34 cellular contexts compared by ENCODE assay signal in genomic region chr1:237070519-237070918, GRCh38. TPM values are rescaled to one million over a fixed set of nuclear protein-coding genes. Genes with fewer than 3 reads are reported as not detected.
"Had no signal": no experiment of that assay in that cellular context is flagged by ENCODE, and none has a peak within 500 bp of the region (broad histone marks: within the 10 kb centered on the region; RNA-seq: fewer than 3 reads in every experiment).

No MANE protein-coding gene starts in this region.

- H3K9me3 ChIP-seq: ascending aorta, Peyer's patch, SJCRH30 had no signal

- H3K27me3 ChIP-seq: ascending aorta, Peyer's patch, SJCRH30 had no signal

- H3K27ac ChIP-seq: ascending aorta, Peyer's patch, RWPE1, SJCRH30, SK-N-MC, WERI-Rb-1 had no signal

- DNase-seq: activated CD4-positive, alpha-beta memory T cell treated with anti-CD3 and anti-CD28 coated beads, Interleukin-2, amount 10 ng/mL, durations not matched to agents 7 days and 5 days; activated CD4-positive, alpha-beta T cell treated with anti-CD3 and anti-CD28 coated beads for 1 hour; activated CD4-positive, alpha-beta T cell treated with anti-CD3 and anti-CD28 coated beads for 48 hours; activated CD4-positive, CD25-positive, alpha-beta regulatory T cell; activated CD8-positive, alpha-beta memory T cell treated with anti-CD3 and anti-CD28 coated beads for 24 hours; activated CD8-positive, alpha-beta memory T cell treated with anti-CD3 and anti-CD28 coated beads, Interleukin-2, amount 10 ng/mL, durations not matched to agents 7 days and 5 days; activated CD8-positive, alpha-beta memory T cell treated with anti-CD3 and anti-CD28 coated beads, Interleukin-2, amount 50 U/mL, for 48 hours; activated effector memory CD4-positive, alpha-beta T cell treated with Interleukin-2 at 50 U/mL for 16 hours; activated naive CD4-positive, alpha-beta T cell treated with anti-CD3 and anti-CD28 coated beads, Interleukin-2, amount 10 ng/mL, durations not matched to agents 7 days and 5 days; activated T-cell treated with anti-CD3 and anti-CD28 coated beads, Interleukin-2, amount 50 U/mL, for 48 hours; amygdala; Karpas-422; KBM-7; NCI-H1092; NCI-H1436 treated with DMSO at 0.1 percent for 48 hours; NCI-H1694 treated with DMSO at 0.1 percent for 48 hours; NCI-H2029 treated with DMSO at 0.1 percent for 48 hours; NCI-H2107; NCI-H2171; NCI-H510A; NCI-H526; NCI-H748 treated with DMSO at 0.1 percent for 48 hours; NK-92 treated with Interleukin-12 subunit alpha and Interleukin-12 subunit beta, amount 100 ng/mL, for 24 hours; PC-3; Peyer's patch; SHP77; SJCRH30; T1000; WERI-Rb-1 had no signal

- H3K36me3 ChIP-seq: ascending aorta, Peyer's patch, SJCRH30, WERI-Rb-1 had no signal

- H3K27ac Mint-ChIP-seq: activated CD4-positive, alpha-beta memory T cell treated with anti-CD3 and anti-CD28 coated beads, Interleukin-2, amount 10 ng/mL, durations not matched to agents 7 days and 5 days; activated CD8-positive, alpha-beta memory T cell treated with anti-CD3 and anti-CD28 coated beads, Interleukin-2, amount 10 ng/mL, durations not matched to agents 7 days and 5 days; activated naive CD4-positive, alpha-beta T cell treated with anti-CD3 and anti-CD28 coated beads, Interleukin-2, amount 10 ng/mL, durations not matched to agents 7 days and 5 days; activated naive CD8-positive, alpha-beta T cell had no signal

- H3K4me3 ChIP-seq: ascending aorta, Peyer's patch, SJCRH30, SK-N-MC had no signal

- ATAC-seq: activated CD8-positive, alpha-beta memory T cell treated with anti-CD3 and anti-CD28 coated beads, Interleukin-2, amount 10 ng/mL, durations not matched to agents 7 days and 5 days; PC-3 had no signal

- H3K27me3 Mint-ChIP-seq: activated naive CD4-positive, alpha-beta T cell treated with anti-CD3 and anti-CD28 coated beads, Interleukin-2, amount 10 ng/mL, durations not matched to agents 7 days and 5 days had no signal

- H3K36me3 Mint-ChIP-seq: activated CD8-positive, alpha-beta memory T cell treated with anti-CD3 and anti-CD28 coated beads, Interleukin-2, amount 10 ng/mL, durations not matched to agents 7 days and 5 days; activated naive CD4-positive, alpha-beta T cell treated with anti-CD3 and anti-CD28 coated beads, Interleukin-2, amount 10 ng/mL, durations not matched to agents 7 days and 5 days; activated naive CD8-positive, alpha-beta T cell had no signal

- H3K4me3 Mint-ChIP-seq: activated CD4-positive, alpha-beta memory T cell treated with anti-CD3 and anti-CD28 coated beads, Interleukin-2, amount 10 ng/mL, durations not matched to agents 7 days and 5 days; activated CD8-positive, alpha-beta memory T cell treated with anti-CD3 and anti-CD28 coated beads, Interleukin-2, amount 10 ng/mL, durations not matched to agents 7 days and 5 days; activated naive CD4-positive, alpha-beta T cell treated with anti-CD3 and anti-CD28 coated beads, Interleukin-2, amount 10 ng/mL, durations not matched to agents 7 days and 5 days; activated naive CD8-positive, alpha-beta T cell had no signal

- H3K4me1 Mint-ChIP-seq: activated CD4-positive, alpha-beta memory T cell treated with anti-CD3 and anti-CD28 coated beads, Interleukin-2, amount 10 ng/mL, durations not matched to agents 7 days and 5 days; activated CD8-positive, alpha-beta memory T cell treated with anti-CD3 and anti-CD28 coated beads, Interleukin-2, amount 10 ng/mL, durations not matched to agents 7 days and 5 days; activated naive CD4-positive, alpha-beta T cell treated with anti-CD3 and anti-CD28 coated beads, Interleukin-2, amount 10 ng/mL, durations not matched to agents 7 days and 5 days had no signal

- H3K4me1 ChIP-seq: ascending aorta, Peyer's patch, SJCRH30 had no signal

RNA-seq across cellular contexts. Expression of gene RYR2, which starts 28.5 kb away (rescaled TPM):
- total RNA-seq: PC-3; T-helper 1 cell treated with Interleukin-12 subunit alpha and Interleukin-12 subunit beta and Interleukin-4 antibody, amounts not matched to agents 30 ng/mL and 1 ng/mL, for 36 hours had no signal
